ENCODE assay signal across 24 cellular contexts in genomic region chr7:141410353-141410752, GRCh38.
"Had no signal": no experiment of that assay in that cellular context is flagged by ENCODE, and none has a peak within 500 bp of the region (broad histone marks: within the 10 kb centered on the region; RNA-seq: fewer than 3 reads in every experiment).

No MANE protein-coding gene starts in this region.

- H3K9me3 ChIP-seq: neutrophil, spleen, testis had no signal

- H3K27ac Mint-ChIP-seq: activated naive CD4-positive, alpha-beta T cell treated with anti-CD3 and anti-CD28 coated beads, Interleukin-2, amount 50 U/mL, for 24 hours; activated naive CD8-positive, alpha-beta T cell treated with anti-CD3 and anti-CD28 coated beads, Interleukin-2, amount 50 U/mL, for 24 hours; natural killer cell; T-helper 1 cell treated with Interleukin-12 subunit alpha and Interleukin-12 subunit beta and Interleukin-4 antibody, amounts not matched to agents 30 μg/mL and 1 μg/mL, for 36 hours had no signal

- H3K9me3 Mint-ChIP-seq: activated naive CD4-positive, alpha-beta T cell treated with anti-CD3 and anti-CD28 coated beads, Interleukin-2, amount 50 U/mL, for 24 hours; activated naive CD8-positive, alpha-beta T cell treated with anti-CD3 and anti-CD28 coated beads, Interleukin-2, amount 50 U/mL, for 24 hours; natural killer cell; T-helper 1 cell treated with Interleukin-12 subunit alpha and Interleukin-12 subunit beta and Interleukin-4 antibody, amounts not matched to agents 30 μg/mL and 1 μg/mL, for 36 hours had no signal

- ATAC-seq: activated naive CD8-positive, alpha-beta T cell treated with anti-CD3 and anti-CD28 coated beads, Interleukin-2, amount 50 U/mL, for 24 hours; esophagus mucosa; left lobe of liver; natural killer cell had no signal

- DNase-seq: activated CD4-positive, alpha-beta T cell treated with anti-CD3 and anti-CD28 coated beads for 48 hours; activated CD4-positive, alpha-beta T cell treated with anti-CD3 and anti-CD28 coated beads, Interleukin-2, amount 50 U/mL, for 48 hours; activated CD8-positive, alpha-beta memory T cell treated with anti-CD3 and anti-CD28 coated beads for 24 hours; activated gamma-delta T cell; activated naive CD8-positive, alpha-beta T cell treated with anti-CD3 and anti-CD28 coated beads, Interleukin-2, amount 50 U/mL, for 24 hours; activated T-cell treated with anti-CD3 and anti-CD28 coated beads, Interleukin-2, amount 50 U/mL, for 1 hour; foreskin fibroblast; hippocampal formation; kidney glomerular epithelial cell; natural killer cell; spleen; stimulated activated CD4-positive, alpha-beta T cell treated with anti-CD3 and anti-CD28 coated beads, Interleukin-2, amount 100 ng/mL, for 48 hours; stimulated activated naive CD4-positive, alpha-beta T cell treated with Interleukin-2 at 50 U/mL for 16 hours; T-helper 9 cell; trophoblast cell had no signal

- H3K36me3 Mint-ChIP-seq: activated naive CD4-positive, alpha-beta T cell treated with anti-CD3 and anti-CD28 coated beads, Interleukin-2, amount 50 U/mL, for 24 hours; natural killer cell had no signal

- H3K4me3 ChIP-seq: coronary artery, lung, spleen, testis had no signal

- H3K27me3 ChIP-seq: testis had no signal

- H3K4me3 Mint-ChIP-seq: activated naive CD4-positive, alpha-beta T cell treated with anti-CD3 and anti-CD28 coated beads, Interleukin-2, amount 50 U/mL, for 24 hours; activated naive CD8-positive, alpha-beta T cell treated with anti-CD3 and anti-CD28 coated beads, Interleukin-2, amount 50 U/mL, for 24 hours; natural killer cell; T-helper 1 cell treated with Interleukin-12 subunit alpha and Interleukin-12 subunit beta and Interleukin-4 antibody, amounts not matched to agents 30 μg/mL and 1 μg/mL, for 36 hours had no signal

- H3K4me1 Mint-ChIP-seq: activated naive CD4-positive, alpha-beta T cell treated with anti-CD3 and anti-CD28 coated beads, Interleukin-2, amount 50 U/mL, for 24 hours; activated naive CD8-positive, alpha-beta T cell treated with anti-CD3 and anti-CD28 coated beads, Interleukin-2, amount 50 U/mL, for 24 hours; natural killer cell had no signal

- H3K36me3 ChIP-seq: neutrophil, spleen had no signal

- H3K27ac ChIP-seq: coronary artery, neutrophil, spleen, testis, VCaP had no signal

- H3K4me1 ChIP-seq: spleen had no signal
